In the genomic region with DNA sequence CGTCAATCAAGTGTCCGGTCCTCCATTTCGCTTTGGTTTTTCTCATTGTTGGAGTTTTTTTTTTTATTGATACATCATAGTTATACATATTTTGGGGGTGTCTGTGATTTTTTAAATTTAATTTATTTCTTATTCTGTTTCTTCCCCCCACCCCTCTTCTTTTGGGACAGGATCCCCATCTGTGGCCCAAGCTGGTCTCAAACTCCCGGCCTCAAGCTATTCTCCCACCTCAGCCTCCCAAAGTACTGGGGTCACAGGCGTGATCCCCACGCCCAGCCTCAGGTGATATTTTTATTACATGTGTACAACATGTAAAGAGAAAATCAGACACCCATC, we compare ENCODE assay signal across 1 cellular context.
TF ChIP-seq lines count a peak whose summit lies in the region.

No MANE protein-coding gene starts in this region.

TF ChIP-seq in GM12878, 131 proteins besides CTCF, POLR2A, EP300 and RAD21 (continued from another document):
- no peak for TF ChIP-seq SMAD1 (IDR thresholded peaks at IDR 0.05; ENCODE audit: low read depth, partially characterized antibody)
- TF ChIP-seq, protein P1, sequence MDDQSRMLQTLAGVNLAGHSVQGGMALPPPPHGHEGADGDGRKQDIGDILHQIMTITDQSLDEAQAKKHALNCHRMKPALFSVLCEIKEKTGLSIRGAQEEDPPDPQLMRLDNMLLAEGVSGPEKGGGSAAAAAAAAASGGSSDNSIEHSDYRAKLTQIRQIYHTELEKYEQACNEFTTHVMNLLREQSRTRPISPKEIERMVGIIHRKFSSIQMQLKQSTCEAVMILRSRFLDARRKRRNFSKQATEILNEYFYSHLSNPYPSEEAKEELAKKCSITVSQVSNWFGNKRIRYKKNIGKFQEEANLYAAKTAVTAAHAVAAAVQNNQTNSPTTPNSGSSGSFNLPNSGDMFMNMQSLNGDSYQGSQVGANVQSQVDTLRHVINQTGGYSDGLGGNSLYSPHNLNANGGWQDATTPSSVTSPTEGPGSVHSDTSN (IDR thresholded peaks at IDR 0.05; ENCODE audit: insufficient replicate concordance, low read depth, low read length): peak; percentile 79
- no peak for TF ChIP-seq TCF3 (IDR thresholded peaks at IDR 0.05; ENCODE audit: borderline replicate concordance, insufficient read depth, low read depth, low read length)
- TF ChIP-seq BCL11A (IDR thresholded peaks at IDR 0.05; ENCODE audit: low read depth, low read length): no peak
- TF ChIP-seq ZNF384 (IDR thresholded peaks at IDR 0.05; ENCODE audit: borderline replicate concordance, low read depth, low read length): no peak
- TF ChIP-seq POLR2AphosphoS2 (IDR thresholded peaks at IDR 0.05; ENCODE audit: low read depth, low read length): no peak
- no peak for TF ChIP-seq WRNIP1 (IDR thresholded peaks at IDR 0.05; ENCODE audit: borderline replicate concordance, low read depth, low read length)
- no peak for TF ChIP-seq MXI1 (IDR thresholded peaks at IDR 0.05; ENCODE audit: low read depth, low read length)
- TF ChIP-seq, protein P2, sequence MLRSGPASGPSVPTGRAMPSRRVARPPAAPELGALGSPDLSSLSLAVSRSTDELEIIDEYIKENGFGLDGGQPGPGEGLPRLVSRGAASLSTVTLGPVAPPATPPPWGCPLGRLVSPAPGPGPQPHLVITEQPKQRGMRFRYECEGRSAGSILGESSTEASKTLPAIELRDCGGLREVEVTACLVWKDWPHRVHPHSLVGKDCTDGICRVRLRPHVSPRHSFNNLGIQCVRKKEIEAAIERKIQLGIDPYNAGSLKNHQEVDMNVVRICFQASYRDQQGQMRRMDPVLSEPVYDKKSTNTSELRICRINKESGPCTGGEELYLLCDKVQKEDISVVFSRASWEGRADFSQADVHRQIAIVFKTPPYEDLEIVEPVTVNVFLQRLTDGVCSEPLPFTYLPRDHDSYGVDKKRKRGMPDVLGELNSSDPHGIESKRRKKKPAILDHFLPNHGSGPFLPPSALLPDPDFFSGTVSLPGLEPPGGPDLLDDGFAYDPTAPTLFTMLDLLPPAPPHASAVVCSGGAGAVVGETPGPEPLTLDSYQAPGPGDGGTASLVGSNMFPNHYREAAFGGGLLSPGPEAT (IDR thresholded peaks at IDR 0.05; ENCODE audit: low read depth): no peak
- no peak for TF ChIP-seq NR2C1 (IDR thresholded peaks at IDR 0.05)
- TF ChIP-seq, protein P3, sequence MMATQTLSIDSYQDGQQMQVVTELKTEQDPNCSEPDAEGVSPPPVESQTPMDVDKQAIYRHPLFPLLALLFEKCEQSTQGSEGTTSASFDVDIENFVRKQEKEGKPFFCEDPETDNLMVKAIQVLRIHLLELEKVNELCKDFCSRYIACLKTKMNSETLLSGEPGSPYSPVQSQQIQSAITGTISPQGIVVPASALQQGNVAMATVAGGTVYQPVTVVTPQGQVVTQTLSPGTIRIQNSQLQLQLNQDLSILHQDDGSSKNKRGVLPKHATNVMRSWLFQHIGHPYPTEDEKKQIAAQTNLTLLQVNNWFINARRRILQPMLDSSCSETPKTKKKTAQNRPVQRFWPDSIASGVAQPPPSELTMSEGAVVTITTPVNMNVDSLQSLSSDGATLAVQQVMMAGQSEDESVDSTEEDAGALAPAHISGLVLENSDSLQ (IDR thresholded peaks at IDR 0.05): peak; percentile 90
- TF ChIP-seq IKZF2 (IDR thresholded peaks at IDR 0.05): no peak
- no peak for TF ChIP-seq SREBF2 (IDR thresholded peaks at IDR 0.05; ENCODE audit: low read length)
